In the genomic region with DNA sequence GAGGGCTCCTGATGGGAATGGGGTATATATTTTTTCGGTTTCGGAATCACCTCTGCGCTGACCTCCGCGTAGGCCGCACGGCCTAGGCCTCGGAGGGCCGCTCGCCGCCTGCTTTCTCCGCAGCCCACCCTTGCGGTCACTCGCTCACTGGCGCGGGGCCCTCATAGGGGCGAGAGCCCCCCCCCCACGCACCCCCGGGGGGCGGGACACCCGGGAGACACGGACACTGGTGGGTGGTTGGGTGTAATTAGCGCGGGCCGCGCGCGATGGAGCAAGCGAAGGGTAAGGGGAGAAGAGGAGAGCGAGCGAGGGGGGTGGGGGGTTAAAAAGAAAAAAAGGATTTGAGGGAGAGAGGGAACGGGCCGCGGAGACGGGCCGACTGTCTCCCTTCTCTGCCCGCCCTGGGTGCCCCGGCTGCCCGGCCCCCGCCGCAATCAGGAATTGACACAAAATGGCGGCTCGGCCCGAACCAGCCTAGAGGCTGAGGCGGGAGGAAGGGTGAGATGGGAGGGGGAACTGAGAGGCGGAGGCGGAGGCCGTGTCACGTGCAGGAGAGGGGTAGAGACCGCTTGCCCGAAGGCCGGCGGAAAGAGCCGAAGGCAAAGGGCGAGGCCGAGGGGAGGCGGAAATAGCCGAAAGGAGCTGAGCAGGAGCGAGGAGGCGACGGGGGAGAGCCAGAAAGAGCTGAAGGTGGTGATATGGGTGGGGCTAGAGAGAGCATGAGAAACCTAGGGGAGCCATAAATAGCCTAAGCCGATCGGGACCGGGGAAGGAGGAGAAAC, we compare ENCODE assay signal across 1 cellular context.
TF ChIP-seq lines count a peak whose summit lies in the region.

No MANE protein-coding gene starts in this region.

TF ChIP-seq in K562, 482 proteins besides CTCF, POLR2A, EP300 and RAD21 (continued from another document and continues in another):
- TF ChIP-seq, protein P1, sequence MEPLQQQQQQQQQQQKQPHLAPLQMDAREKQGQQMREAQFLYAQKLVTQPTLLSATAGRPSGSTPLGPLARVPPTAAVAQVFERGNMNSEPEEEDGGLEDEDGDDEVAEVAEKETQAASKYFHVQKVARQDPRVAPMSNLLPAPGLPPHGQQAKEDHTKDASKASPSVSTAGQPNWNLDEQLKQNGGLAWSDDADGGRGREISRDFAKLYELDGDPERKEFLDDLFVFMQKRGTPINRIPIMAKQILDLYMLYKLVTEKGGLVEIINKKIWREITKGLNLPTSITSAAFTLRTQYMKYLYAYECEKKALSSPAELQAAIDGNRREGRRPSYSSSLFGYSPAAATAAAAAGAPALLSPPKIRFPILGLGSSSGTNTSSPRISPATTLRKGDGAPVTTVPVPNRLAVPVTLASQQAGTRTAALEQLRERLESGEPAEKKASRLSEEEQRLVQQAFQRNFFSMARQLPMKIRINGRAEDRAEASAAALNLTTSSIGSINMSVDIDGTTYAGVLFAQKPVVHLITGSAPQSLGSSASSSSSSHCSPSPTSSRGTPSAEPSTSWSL (CRISPR knock-in tag; IDR thresholded peaks at IDR 0.05; ENCODE audit: borderline replicate concordance), result no peak
- no peak for TF ChIP-seq SAFB2 (IDR thresholded peaks at IDR 0.05; ENCODE audit: borderline replicate concordance, low read depth, low read length, severe bottlenecking)
- no peak for TF ChIP-seq CBX2 (IDR thresholded peaks at IDR 0.05; ENCODE audit: insufficient read depth, low read length, poor library complexity, severe bottlenecking)
- TF ChIP-seq SRSF9 (IDR thresholded peaks at IDR 0.05; ENCODE audit: borderline replicate concordance, low read depth, low read length), result no peak
- peak; percentile 92; the same call in 1 of the 2 replicates for TF ChIP-seq CCAR2 (IDR thresholded peaks at IDR 0.05; ENCODE audit: low read depth, low read length)
- TF ChIP-seq TEAD4 (IDR thresholded peaks at IDR 0.05; ENCODE audit: low read length), result peak; percentile 65
- no peak for TF ChIP-seq TEAD4 (CRISPR knock-in tag; IDR thresholded peaks at IDR 0.05; ENCODE audit: borderline replicate concordance)
- TF ChIP-seq ZFP36 (IDR thresholded peaks at IDR 0.05; ENCODE audit: low read depth, low read length, partially characterized antibody), result no peak
- TF ChIP-seq, protein P2, sequence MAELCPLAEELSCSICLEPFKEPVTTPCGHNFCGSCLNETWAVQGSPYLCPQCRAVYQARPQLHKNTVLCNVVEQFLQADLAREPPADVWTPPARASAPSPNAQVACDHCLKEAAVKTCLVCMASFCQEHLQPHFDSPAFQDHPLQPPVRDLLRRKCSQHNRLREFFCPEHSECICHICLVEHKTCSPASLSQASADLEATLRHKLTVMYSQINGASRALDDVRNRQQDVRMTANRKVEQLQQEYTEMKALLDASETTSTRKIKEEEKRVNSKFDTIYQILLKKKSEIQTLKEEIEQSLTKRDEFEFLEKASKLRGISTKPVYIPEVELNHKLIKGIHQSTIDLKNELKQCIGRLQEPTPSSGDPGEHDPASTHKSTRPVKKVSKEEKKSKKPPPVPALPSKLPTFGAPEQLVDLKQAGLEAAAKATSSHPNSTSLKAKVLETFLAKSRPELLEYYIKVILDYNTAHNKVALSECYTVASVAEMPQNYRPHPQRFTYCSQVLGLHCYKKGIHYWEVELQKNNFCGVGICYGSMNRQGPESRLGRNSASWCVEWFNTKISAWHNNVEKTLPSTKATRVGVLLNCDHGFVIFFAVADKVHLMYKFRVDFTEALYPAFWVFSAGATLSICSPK (IDR thresholded peaks at IDR 0.05; ENCODE audit: borderline replicate concordance), result peak; percentile 19; the same call in 1 of the 2 replicates
- TF ChIP-seq MXD1 (CRISPR knock-in tag; IDR thresholded peaks at IDR 0.05; ENCODE audit: borderline replicate concordance, poor library complexity, severe bottlenecking), result no peak
- no peak for TF ChIP-seq CEBPB (tag; IDR thresholded peaks at IDR 0.05)
- no peak for TF ChIP-seq SIX5 (IDR thresholded peaks at IDR 0.05; ENCODE audit: borderline replicate concordance in 1 of 2, insufficient read depth in 1 of 2, low read depth in 1 of 2, low read length in 2 of 2)
- TF ChIP-seq EWSR1 (IDR thresholded peaks at IDR 0.05; ENCODE audit: borderline replicate concordance, low read depth, partially characterized antibody), result no peak
- TF ChIP-seq, protein P3, sequence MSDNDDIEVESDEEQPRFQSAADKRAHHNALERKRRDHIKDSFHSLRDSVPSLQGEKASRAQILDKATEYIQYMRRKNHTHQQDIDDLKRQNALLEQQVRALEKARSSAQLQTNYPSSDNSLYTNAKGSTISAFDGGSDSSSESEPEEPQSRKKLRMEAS (CRISPR knock-in tag; IDR thresholded peaks at IDR 0.05), result peak; percentile 95
- TF ChIP-seq, protein P4, sequence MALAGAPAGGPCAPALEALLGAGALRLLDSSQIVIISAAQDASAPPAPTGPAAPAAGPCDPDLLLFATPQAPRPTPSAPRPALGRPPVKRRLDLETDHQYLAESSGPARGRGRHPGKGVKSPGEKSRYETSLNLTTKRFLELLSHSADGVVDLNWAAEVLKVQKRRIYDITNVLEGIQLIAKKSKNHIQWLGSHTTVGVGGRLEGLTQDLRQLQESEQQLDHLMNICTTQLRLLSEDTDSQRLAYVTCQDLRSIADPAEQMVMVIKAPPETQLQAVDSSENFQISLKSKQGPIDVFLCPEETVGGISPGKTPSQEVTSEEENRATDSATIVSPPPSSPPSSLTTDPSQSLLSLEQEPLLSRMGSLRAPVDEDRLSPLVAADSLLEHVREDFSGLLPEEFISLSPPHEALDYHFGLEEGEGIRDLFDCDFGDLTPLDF (CRISPR knock-in tag; IDR thresholded peaks at IDR 0.05), result peak; percentile 69; the same call in 1 of the 2 replicates
- TF ChIP-seq POLR3G (IDR thresholded peaks at IDR 0.05; ENCODE audit: extremely low read depth, insufficient read length, insufficient replicate concordance), result no peak
- TF ChIP-seq XRCC4 (IDR thresholded peaks at IDR 0.05; ENCODE audit: extremely low read depth, insufficient read depth, insufficient read length), result no peak
- TF ChIP-seq, protein P5, sequence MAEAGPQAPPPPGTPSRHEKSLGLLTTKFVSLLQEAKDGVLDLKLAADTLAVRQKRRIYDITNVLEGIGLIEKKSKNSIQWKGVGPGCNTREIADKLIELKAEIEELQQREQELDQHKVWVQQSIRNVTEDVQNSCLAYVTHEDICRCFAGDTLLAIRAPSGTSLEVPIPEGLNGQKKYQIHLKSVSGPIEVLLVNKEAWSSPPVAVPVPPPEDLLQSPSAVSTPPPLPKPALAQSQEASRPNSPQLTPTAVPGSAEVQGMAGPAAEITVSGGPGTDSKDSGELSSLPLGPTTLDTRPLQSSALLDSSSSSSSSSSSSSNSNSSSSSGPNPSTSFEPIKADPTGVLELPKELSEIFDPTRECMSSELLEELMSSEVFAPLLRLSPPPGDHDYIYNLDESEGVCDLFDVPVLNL (CRISPR knock-in tag; IDR thresholded peaks at IDR 0.05; ENCODE audit: low read depth), result no peak
- TF ChIP-seq, protein P6, sequence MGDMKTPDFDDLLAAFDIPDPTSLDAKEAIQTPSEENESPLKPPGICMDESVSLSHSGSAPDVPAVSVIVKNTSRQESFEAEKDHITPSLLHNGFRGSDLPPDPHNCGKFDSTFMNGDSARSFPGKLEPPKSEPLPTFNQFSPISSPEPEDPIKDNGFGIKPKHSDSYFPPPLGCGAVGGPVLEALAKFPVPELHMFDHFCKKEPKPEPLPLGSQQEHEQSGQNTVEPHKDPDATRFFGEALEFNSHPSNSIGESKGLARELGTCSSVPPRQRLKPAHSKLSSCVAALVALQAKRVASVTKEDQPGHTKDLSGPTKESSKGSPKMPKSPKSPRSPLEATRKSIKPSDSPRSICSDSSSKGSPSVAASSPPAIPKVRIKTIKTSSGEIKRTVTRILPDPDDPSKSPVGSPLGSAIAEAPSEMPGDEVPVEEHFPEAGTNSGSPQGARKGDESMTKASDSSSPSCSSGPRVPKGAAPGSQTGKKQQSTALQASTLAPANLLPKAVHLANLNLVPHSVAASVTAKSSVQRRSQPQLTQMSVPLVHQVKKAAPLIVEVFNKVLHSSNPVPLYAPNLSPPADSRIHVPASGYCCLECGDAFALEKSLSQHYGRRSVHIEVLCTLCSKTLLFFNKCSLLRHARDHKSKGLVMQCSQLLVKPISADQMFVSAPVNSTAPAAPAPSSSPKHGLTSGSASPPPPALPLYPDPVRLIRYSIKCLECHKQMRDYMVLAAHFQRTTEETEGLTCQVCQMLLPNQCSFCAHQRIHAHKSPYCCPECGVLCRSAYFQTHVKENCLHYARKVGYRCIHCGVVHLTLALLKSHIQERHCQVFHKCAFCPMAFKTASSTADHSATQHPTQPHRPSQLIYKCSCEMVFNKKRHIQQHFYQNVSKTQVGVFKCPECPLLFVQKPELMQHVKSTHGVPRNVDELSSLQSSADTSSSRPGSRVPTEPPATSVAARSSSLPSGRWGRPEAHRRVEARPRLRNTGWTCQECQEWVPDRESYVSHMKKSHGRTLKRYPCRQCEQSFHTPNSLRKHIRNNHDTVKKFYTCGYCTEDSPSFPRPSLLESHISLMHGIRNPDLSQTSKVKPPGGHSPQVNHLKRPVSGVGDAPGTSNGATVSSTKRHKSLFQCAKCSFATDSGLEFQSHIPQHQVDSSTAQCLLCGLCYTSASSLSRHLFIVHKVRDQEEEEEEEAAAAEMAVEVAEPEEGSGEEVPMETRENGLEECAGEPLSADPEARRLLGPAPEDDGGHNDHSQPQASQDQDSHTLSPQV (IDR thresholded peaks at IDR 0.05), result peak; percentile 47; the same call in 1 of the 2 replicates
- TF ChIP-seq POLR3A (IDR thresholded peaks at IDR 0.05; ENCODE audit: borderline replicate concordance, extremely low read depth, insufficient read depth, insufficient read length), result no peak
- TF ChIP-seq ZNF23 (CRISPR knock-in tag; IDR thresholded peaks at IDR 0.05), result no peak
- TF ChIP-seq TGIF2 (CRISPR knock-in tag; IDR thresholded peaks at IDR 0.05), result peak; percentile 97; the same call in 1 of the 2 replicates
- no peak for TF ChIP-seq ADNP (tag; IDR thresholded peaks at IDR 0.05)
- peak; percentile 12; the same call in 1 of the 2 replicates for TF ChIP-seq ZNF197 (CRISPR knock-in tag; IDR thresholded peaks at IDR 0.05; ENCODE audit: low read depth)
- no peak for TF ChIP-seq ZNF24 (IDR thresholded peaks at IDR 0.05)
- no peak for TF ChIP-seq CLOCK (CRISPR knock-in tag; IDR thresholded peaks at IDR 0.05; ENCODE audit: borderline replicate concordance)
- TF ChIP-seq DNMT1 (IDR thresholded peaks at IDR 0.05), result no peak
- no peak for TF ChIP-seq RFX7 (CRISPR knock-in tag; IDR thresholded peaks at IDR 0.05)
- no peak for TF ChIP-seq SNIP1 (IDR thresholded peaks at IDR 0.05; ENCODE audit: low read depth)
- TF ChIP-seq, protein P7, sequence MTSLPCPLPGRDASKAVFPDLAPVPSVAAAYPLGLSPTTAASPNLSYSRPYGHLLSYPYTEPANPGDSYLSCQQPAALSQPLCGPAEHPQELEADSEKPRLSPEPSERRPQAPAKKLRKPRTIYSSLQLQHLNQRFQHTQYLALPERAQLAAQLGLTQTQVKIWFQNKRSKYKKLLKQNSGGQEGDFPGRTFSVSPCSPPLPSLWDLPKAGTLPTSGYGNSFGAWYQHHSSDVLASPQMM (CRISPR knock-in tag; IDR thresholded peaks at IDR 0.05), result no peak
- TF ChIP-seq XRCC5 (IDR thresholded peaks at IDR 0.05; ENCODE audit: low read depth, low read length), result 0 out of 2 replicates have a peak, but pooled peaks have one; percentile 20
- no peak for TF ChIP-seq ZKSCAN1 (IDR thresholded peaks at IDR 0.05; ENCODE audit: low read depth, low read length)
- peak; percentile 90 for TF ChIP-seq HMGN3 (IDR thresholded peaks at IDR 0.05; ENCODE audit: borderline replicate concordance, extremely low read depth, insufficient read length, low read depth, low read length)
- peak; percentile 78 for TF ChIP-seq ZBTB43 (CRISPR knock-in tag; IDR thresholded peaks at IDR 0.05)
- no peak for TF ChIP-seq ZEB2 (IDR thresholded peaks at IDR 0.05)
- TF ChIP-seq BRD4 (IDR thresholded peaks at IDR 0.05), result peak; percentile 98
- no peak for TF ChIP-seq NEUROD1 (IDR thresholded peaks at IDR 0.05; ENCODE audit: borderline replicate concordance, low read depth, low read length, partially characterized antibody)
- TF ChIP-seq, protein P8, sequence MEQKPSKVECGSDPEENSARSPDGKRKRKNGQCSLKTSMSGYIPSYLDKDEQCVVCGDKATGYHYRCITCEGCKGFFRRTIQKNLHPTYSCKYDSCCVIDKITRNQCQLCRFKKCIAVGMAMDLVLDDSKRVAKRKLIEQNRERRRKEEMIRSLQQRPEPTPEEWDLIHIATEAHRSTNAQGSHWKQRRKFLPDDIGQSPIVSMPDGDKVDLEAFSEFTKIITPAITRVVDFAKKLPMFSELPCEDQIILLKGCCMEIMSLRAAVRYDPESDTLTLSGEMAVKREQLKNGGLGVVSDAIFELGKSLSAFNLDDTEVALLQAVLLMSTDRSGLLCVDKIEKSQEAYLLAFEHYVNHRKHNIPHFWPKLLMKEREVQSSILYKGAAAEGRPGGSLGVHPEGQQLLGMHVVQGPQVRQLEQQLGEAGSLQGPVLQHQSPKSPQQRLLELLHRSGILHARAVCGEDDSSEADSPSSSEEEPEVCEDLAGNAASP (IDR thresholded peaks at IDR 0.05), result no peak
- no peak for TF ChIP-seq ZNF212 (CRISPR knock-in tag; IDR thresholded peaks at IDR 0.05)
- TF ChIP-seq SOX6 (IDR thresholded peaks at IDR 0.05), result 0 out of 2 replicates have a peak, but pooled peaks have one; percentile 18
